ENCODE assay signal across 24 cellular contexts in the genomic region with DNA sequence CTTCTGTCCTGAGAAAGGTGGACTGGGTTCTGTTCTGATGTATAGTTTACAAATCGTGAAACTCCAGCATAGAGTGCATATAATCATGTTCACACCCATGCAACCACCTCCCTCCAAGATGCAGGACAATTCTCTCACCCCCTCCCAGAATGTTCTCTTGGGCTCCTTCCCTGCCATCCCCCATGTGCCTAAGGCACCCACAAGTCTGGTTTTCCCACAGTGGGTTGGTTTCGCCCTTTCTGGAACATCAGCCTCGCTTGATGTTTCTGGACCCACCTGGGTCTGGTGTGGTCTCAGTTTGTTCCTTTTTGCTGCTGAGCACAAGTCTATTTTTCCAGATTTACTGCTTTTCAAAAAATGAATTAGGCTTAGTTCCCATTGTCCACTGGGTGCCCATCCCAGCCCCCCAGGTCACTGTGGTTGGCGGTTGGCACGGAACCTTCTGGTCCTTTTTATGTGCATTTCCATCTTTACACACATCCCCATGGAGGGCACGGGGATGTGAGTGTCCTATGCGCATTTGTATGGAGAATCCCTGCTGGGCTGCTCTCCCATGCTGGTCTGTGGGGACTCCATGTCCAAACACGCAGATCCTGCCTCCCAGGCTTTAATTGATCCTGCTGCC. TPM values are rescaled to one million over a fixed set of nuclear protein-coding genes. Genes with fewer than 3 reads are reported as not detected.
DNase-seq lines count a peak whose midpoint lies in the region; ATAC-seq and TF ChIP-seq lines count a peak whose summit lies in the region.
"Had no signal": no experiment of that assay in that cellular context is flagged by ENCODE, and none has a peak within 500 bp of the region (broad histone marks: within the 10 kb centered on the region; RNA-seq: fewer than 3 reads in every experiment).

No MANE protein-coding gene starts in this region.

- no peak for TF ChIP-seq EP300 in ovary (IDR thresholded peaks at IDR 0.05)

- no peak for ATAC-seq in GM21529 (IDR thresholded peaks at IDR 0.05; ENCODE audit: unreplicated experiment)
- ATAC-seq in activated CD4-positive, CD25-positive, alpha-beta regulatory T cell treated with anti-CD3 and anti-CD28 coated beads, Interleukin-2, amount 50 U/mL, for 24 hours, result no peak
- ATAC-seq: left lobe of liver had no signal

- no peak for TF ChIP-seq POLR2A in ovary (IDR thresholded peaks at IDR 0.05)

- DNase-seq in AG20443 (ENCODE audit: low spot score), result peak; percentile 26
- DNase-seq in CD14-positive monocyte (ENCODE audit: low spot score), result peak; percentile 33
- peak; percentile 68 for DNase-seq in chondrocyte (ENCODE audit: low spot score)
- DNase-seq in ovary, result peak in 3 of 5 donors; percentile 6 to 14 (median 13)
- no peak for DNase-seq in cerebellar nuclear complex (lab: John Stamatoyannopoulos, UW)
- no peak for DNase-seq in CD1c-positive myeloid dendritic cell (ENCODE audit: extremely low spot score)
- DNase-seq: activated CD8-positive, alpha-beta memory T cell treated with anti-CD3 and anti-CD28 coated beads, Interleukin-2, amount 50 U/mL, for 48 hours; activated gamma-delta T cell treated with Interleukin-2 at 50 U/mL for 16 hours; AML-193; amniotic stem cell; dermis blood vessel endothelial cell; DMS79; NCI-H1436; NCI-H510A; nephron progenitor cell; stimulated activated CD4-positive, alpha-beta T cell treated with anti-CD3 and anti-CD28 coated beads, Interleukin-2, amount 100 ng/mL, for 24 hours; stimulated activated naive CD4-positive, alpha-beta T cell; thyroid gland had no signal

- H3K4me3 ChIP-seq in ovary, result no peak overlapping the region
- H3K4me3 ChIP-seq: Peyer's patch, thyroid gland had no signal

- WGBS in ovary, 3 donors, result 83 to 88% (median 85%) methylated on average over 8 of the region's 8 CpGs

- peak overlapping the region in 1 of 7 donors; percentile 2 for H3K27ac Mint-ChIP-seq in CD14-positive monocyte
- no peak overlapping the region for H3K27ac Mint-ChIP-seq in chondrocyte (ENCODE audit: unreplicated experiment)
- H3K27ac Mint-ChIP-seq: mesothelial cell of epicardium, nephron progenitor cell, progenitor cell of endocrine pancreas had no signal

- intact Hi-C loops in CD14-positive monocyte (cut with micrococcal nuclease) (no loop called here), ovary (cut with DNase I) (no loop called here)

- no peaks in the 10 kb centered on the region for H3K36me3 ChIP-seq in ovary

- H3K9me3 ChIP-seq in ovary, result no peaks in the 10 kb centered on the region
- H3K9me3 ChIP-seq: Peyer's patch, thyroid gland had no signal

- H3K4me1 Mint-ChIP-seq in CD14-positive monocyte (peaks cover 5% of the 10 kb centered on the region), chondrocyte (ENCODE audit: low read depth) (no peaks in the 10 kb centered on the region)
- H3K4me1 Mint-ChIP-seq: mesothelial cell of epicardium, nephron progenitor cell had no signal

- H3K27me3 Mint-ChIP-seq in CD14-positive monocyte (ENCODE audit: low read depth in 3 of 3) (peaks cover 0 to 3% (median 2%) of the 10 kb centered on the region in 3 donors), chondrocyte (ENCODE audit: low read depth) (no peaks in the 10 kb centered on the region)
- H3K27me3 Mint-ChIP-seq: progenitor cell of endocrine pancreas had no signal

- TF ChIP-seq CTCF in CD14-positive monocyte (IDR thresholded peaks at IDR 0.05), result no peak
- TF ChIP-seq CTCF in chondrocyte (IDR thresholded peaks at IDR 0.05), result no peak
- no peak for TF ChIP-seq CTCF in ovary (IDR thresholded peaks at IDR 0.05)

- H3K4me3 Mint-ChIP-seq in CD14-positive monocyte, result no peak overlapping the region
- H3K4me3 Mint-ChIP-seq in chondrocyte (ENCODE audit: unreplicated experiment), result no peak overlapping the region
- H3K4me3 Mint-ChIP-seq: mesothelial cell of epicardium, nephron progenitor cell had no signal

- peaks cover 79 to 97% of the 10 kb centered on the region in 2 donors for H3K36me3 Mint-ChIP-seq in CD14-positive monocyte
- H3K36me3 Mint-ChIP-seq in chondrocyte (ENCODE audit: low read depth), result peaks cover 20% of the 10 kb centered on the region

- H3K27me3 ChIP-seq in ovary, result no peaks in the 10 kb centered on the region
- H3K27me3 ChIP-seq: Peyer's patch, thyroid gland had no signal

- no peaks in the 10 kb centered on the region for H3K4me1 ChIP-seq in ovary (ENCODE audit: insufficient read depth)
- H3K4me1 ChIP-seq: Peyer's patch, thyroid gland had no signal

- H3K9me3 Mint-ChIP-seq in CD14-positive monocyte (peaks cover 0 to 21% (median 7%) of the 10 kb centered on the region in 7 donors), chondrocyte (ENCODE audit: low read depth) (peaks cover 9% of the 10 kb centered on the region)

- H3K27ac ChIP-seq in ovary, result no peak overlapping the region
- H3K27ac ChIP-seq: Peyer's patch, thyroid gland had no signal

RNA-seq across cellular contexts. Expression of a gene that starts 19.0 kb away (rescaled TPM):
- polyA plus RNA-seq in CD14-positive monocyte (100 to 1,000 TPM; 107 to 166 TPM), ovary (10 to 100 TPM in 1 of 2 donors, 1 to 10 TPM in 1; 9.5 to 11.1 TPM)
- total RNA-seq in chondrocyte (31.3 to 38.3 TPM (median 35.9 TPM) in 3 replicates), ovary (10 to 100 TPM in 6 of 7 donors, 1 to 10 TPM in 1; 9.1 to 45.5 (median 18.9) TPM)

RNA-seq across cellular contexts. Expression of a gene that starts 50.3 kb away (rescaled TPM):
- 1 to 10 TPM; 3.0 to 3.8 TPM for polyA plus RNA-seq in CD14-positive monocyte
- 8.2 to 18.6 TPM (median 17.2 TPM) in 3 replicates for total RNA-seq in chondrocyte
- 1 to 10 TPM; 2.8 to 9.0 (median 5.2) TPM for total RNA-seq in ovary
- 1 to 10 TPM; 6.2 to 6.7 TPM for polyA plus RNA-seq in ovary

Comparison
In these comparisons a context has a peak if more than half of its experiments do, and no peak if none do; other contexts are left out.
1. DNase-seq: peak in AG20443 (single experiment), CD14-positive monocyte (single experiment), chondrocyte (single experiment) and ovary (3 of 5); none in cerebellar nuclear complex (0 of 2) and CD1c-positive myeloid dendritic cell (single experiment).